ENCODE assay signal across 9 cellular contexts in the genomic region with DNA sequence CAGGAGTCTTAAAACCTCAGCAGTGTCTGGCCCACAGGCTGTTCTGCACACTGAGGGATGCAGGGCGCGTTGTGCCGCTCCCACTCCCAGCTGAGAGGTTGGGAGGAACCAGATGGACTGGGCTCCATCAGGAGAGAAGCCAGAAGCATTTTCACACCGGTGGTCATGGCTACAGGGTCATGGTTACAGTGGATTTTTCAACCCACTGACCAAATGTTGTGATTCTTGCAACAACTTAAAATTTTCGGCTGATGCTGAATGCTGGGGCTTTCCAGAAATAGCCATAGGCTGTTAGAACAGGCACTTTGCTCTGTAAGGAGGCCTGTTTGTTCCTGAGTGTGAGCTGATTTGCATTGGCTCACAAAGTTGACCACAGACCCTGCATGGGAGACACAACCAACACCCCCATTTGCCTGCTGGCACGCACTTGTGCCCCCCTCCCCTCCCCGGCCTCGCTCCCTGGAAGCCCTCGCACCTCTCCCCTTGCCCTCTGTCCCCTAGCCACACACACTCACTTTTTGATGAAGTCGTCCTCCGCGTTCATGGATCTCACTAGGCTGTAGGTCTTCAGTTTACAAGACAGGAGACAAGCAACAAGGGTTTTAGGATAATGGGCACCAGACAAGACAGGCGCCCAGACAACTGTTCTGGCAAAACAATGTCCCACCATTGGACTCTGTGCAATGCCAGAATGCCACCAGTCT. TPM values are rescaled to one million over a fixed set of nuclear protein-coding genes. Genes with fewer than 3 reads are reported as not detected.
DNase-seq lines count a peak whose midpoint lies in the region; ATAC-seq and TF ChIP-seq lines count a peak whose summit lies in the region.
"Had no signal": no experiment of that assay in that cellular context is flagged by ENCODE, and none has a peak within 500 bp of the region (broad histone marks: within the 10 kb centered on the region; RNA-seq: fewer than 3 reads in every experiment).

No MANE protein-coding gene starts in this region.

- peaks cover 69% of the 10 kb centered on the region for H3K4me1 Mint-ChIP-seq in activated naive CD8-positive, alpha-beta T cell treated with anti-CD3 and anti-CD28 coated beads, Interleukin-2, amount 10 ng/mL, durations not matched to agents 7 days and 5 days
- H3K4me1 Mint-ChIP-seq in nephron (peaks cover 44% of the 10 kb centered on the region), endothelial cell (ENCODE audit: unreplicated experiment) (peaks cover 32% of the 10 kb centered on the region)

- H3K27ac Mint-ChIP-seq in activated naive CD8-positive, alpha-beta T cell treated with anti-CD3 and anti-CD28 coated beads, Interleukin-2, amount 10 ng/mL, durations not matched to agents 7 days and 5 days = peak overlapping the region; percentile 94
- peak overlapping the region in 2 of 3 experiments; percentile 16 to 36 for H3K27ac Mint-ChIP-seq in nephron
- H3K27ac Mint-ChIP-seq in endothelial cell (ENCODE audit: unreplicated experiment) = no peak overlapping the region

- no peak for TF ChIP-seq CTCF in GM12865 (IDR thresholded peaks at IDR 0.05; ENCODE audit: insufficient read depth, low read depth, low read length, missing control alignments)
- no peak for TF ChIP-seq CTCF in nephron (IDR thresholded peaks at IDR 0.05; ENCODE audit: unreplicated experiment in 3 of 3)
- TF ChIP-seq CTCF in endothelial cell (IDR thresholded peaks at IDR 0.05; ENCODE audit: unreplicated experiment) = no peak

- H3K27me3 Mint-ChIP-seq in activated naive CD8-positive, alpha-beta T cell treated with anti-CD3 and anti-CD28 coated beads, Interleukin-2, amount 10 ng/mL, durations not matched to agents 7 days and 5 days = no peaks in the 10 kb centered on the region
- peaks cover 5% of the 10 kb centered on the region for H3K27me3 Mint-ChIP-seq in nephron (ENCODE audit: low read depth)
- peaks cover 6% of the 10 kb centered on the region for H3K27me3 Mint-ChIP-seq in endothelial cell (ENCODE audit: unreplicated experiment)

- POLR2A ChIA-PET in activated naive CD8-positive, alpha-beta T cell treated with anti-CD3 and anti-CD28 coated beads, Interleukin-2, amount 10 ng/mL, durations not matched to agents 7 days and 5 days (lab: Charles Lee) = interaction anchor here (0.5 kb wide), 1 partner anchor 57 kb away, joined by 4 read pairs; no protein-coding TSS in a partner anchor

- H3K36me3 Mint-ChIP-seq in activated naive CD8-positive, alpha-beta T cell treated with anti-CD3 and anti-CD28 coated beads, Interleukin-2, amount 10 ng/mL, durations not matched to agents 7 days and 5 days = peaks cover 5% of the 10 kb centered on the region
- H3K36me3 Mint-ChIP-seq in nephron (ENCODE audit: low read depth) = no peaks in the 10 kb centered on the region
- H3K36me3 Mint-ChIP-seq in endothelial cell (ENCODE audit: low read depth, unreplicated experiment) = peaks cover 8% of the 10 kb centered on the region

- H3K9me3 Mint-ChIP-seq in activated naive CD8-positive, alpha-beta T cell treated with anti-CD3 and anti-CD28 coated beads, Interleukin-2, amount 10 ng/mL, durations not matched to agents 7 days and 5 days = no peaks in the 10 kb centered on the region
- H3K9me3 Mint-ChIP-seq in nephron = no peaks in the 10 kb centered on the region
- no peaks in the 10 kb centered on the region for H3K9me3 Mint-ChIP-seq in endothelial cell (ENCODE audit: unreplicated experiment)

- peak overlapping the region; percentile 86 for H3K4me3 ChIP-seq in GM12865 (ENCODE audit: low read depth, low read length)
- H3K4me3 ChIP-seq: smooth muscle cell had no signal

- DNase-seq in GM12865 (ENCODE audit: low read depth) (peak; percentile 85), GM19240 (ENCODE audit: insufficient read length, low spot score) (no peak), endothelial cell (ENCODE audit: low spot score) (no peak)
- DNase-seq in activated naive CD8-positive, alpha-beta T cell treated with anti-CD3 and anti-CD28 coated beads, Interleukin-2, amount 10 ng/mL, durations not matched to agents 7 days and 5 days = no peak

- ATAC-seq in HG02678 (IDR thresholded peaks at IDR 0.05; ENCODE audit: unreplicated experiment) (peak; percentile 20), HG03135 (IDR thresholded peaks at IDR 0.05; ENCODE audit: unreplicated experiment) (no peak), HG03571 (IDR thresholded peaks at IDR 0.05; ENCODE audit: unreplicated experiment) (no peak)
- no peak for ATAC-seq in activated naive CD8-positive, alpha-beta T cell treated with anti-CD3 and anti-CD28 coated beads, Interleukin-2, amount 10 ng/mL, durations not matched to agents 7 days and 5 days (ENCODE audit: low read depth)

- H3K4me3 Mint-ChIP-seq in activated naive CD8-positive, alpha-beta T cell treated with anti-CD3 and anti-CD28 coated beads, Interleukin-2, amount 10 ng/mL, durations not matched to agents 7 days and 5 days = peak overlapping the region; percentile 71
- H3K4me3 Mint-ChIP-seq in nephron (peak overlapping the region; percentile 37 to 63 (median 58)), endothelial cell (ENCODE audit: unreplicated experiment) (no peak overlapping the region)

RNA-seq across cellular contexts. Expression of gene LPIN1, which starts 3.4 kb away (rescaled TPM):
- 10 to 100 TPM; 70.9 to 71.7 TPM for total RNA-seq in activated naive CD8-positive, alpha-beta T cell treated with anti-CD3 and anti-CD28 coated beads, Interleukin-2, amount 10 ng/mL, durations not matched to agents 7 days and 5 days
- total RNA-seq in endothelial cell (ENCODE audit: unreplicated experiment) = 16.4 TPM
